19 cellular contexts compared by ENCODE assay signal in genomic region chr11:104997288-104997687, GRCh38. TPM values are rescaled to one million over a fixed set of nuclear protein-coding genes. Genes with fewer than 3 reads are reported as not detected.
DNase-seq lines count a peak whose midpoint lies in the region; ATAC-seq and TF ChIP-seq lines count a peak whose summit lies in the region.
"Had no signal": no experiment of that assay in that cellular context is flagged by ENCODE, and none has a peak within 500 bp of the region (broad histone marks: within the 10 kb centered on the region; RNA-seq: fewer than 3 reads in every experiment).

No MANE protein-coding gene starts in this region.

- intact Hi-C loops in left ventricle myocardium superior (cut with micrococcal nuclease) = no loop called here

- no peaks in the 10 kb centered on the region for H3K79me1 ChIP-seq in mesendoderm (ENCODE audit: low read length)

- H2BK120ac ChIP-seq in mesendoderm (ENCODE audit: low read depth, low read length) = no peak overlapping the region

- H3K4me1 Mint-ChIP-seq in activated CD4-positive, alpha-beta memory T cell treated with anti-CD3 and anti-CD28 coated beads, Interleukin-2, amount 10 ng/mL, durations not matched to agents 7 days and 5 days = peaks cover 8% of the 10 kb centered on the region

- no peak overlapping the region for H3K56ac ChIP-seq in mesendoderm (ENCODE audit: low read length)

- H3K18ac ChIP-seq in mesendoderm (ENCODE audit: low read length) = no peak overlapping the region

- no peak overlapping the region for H2BK15ac ChIP-seq in mesendoderm (replicated peaks; ENCODE audit: low read depth)

- H3K4me1 ChIP-seq in cardiac muscle cell (ENCODE audit: low read depth) (no peaks in the 10 kb centered on the region), mesendoderm (ENCODE audit: control insufficient read depth, low read depth, low read length) (no peaks in the 10 kb centered on the region)

- H3K27ac ChIP-seq in cardiac muscle cell = no peak overlapping the region
- H3K27ac ChIP-seq in mesendoderm (ENCODE audit: low read depth, low read length) = no peak overlapping the region
- H3K27ac ChIP-seq: KMS-11, SK-N-MC had no signal

- H3K9me3 Mint-ChIP-seq in activated CD4-positive, alpha-beta memory T cell treated with anti-CD3 and anti-CD28 coated beads, Interleukin-2, amount 10 ng/mL, durations not matched to agents 7 days and 5 days = peaks cover 3% of the 10 kb centered on the region

- H4K5ac ChIP-seq in mesendoderm (ENCODE audit: low read length) = no peak overlapping the region

- H2BK5ac ChIP-seq in mesendoderm (ENCODE audit: low read length) = no peak overlapping the region

- peak in 1 of 2 donors; percentile 67 for DNase-seq in cardiac muscle cell (ENCODE audit: low read depth in 1 of 2, low spot score in 1 of 2)
- DNase-seq in left ventricle myocardium superior = no peak
- DNase-seq in RPMI7951 (ENCODE audit: low read depth) = peak; percentile 29
- no peak for DNase-seq in epithelial cell of proximal tubule (ENCODE audit: low read depth)
- DNase-seq in mesendoderm = no peak
- DNase-seq in activated CD4-positive, alpha-beta memory T cell treated with anti-CD3 and anti-CD28 coated beads, Interleukin-2, amount 10 ng/mL, durations not matched to agents 7 days and 5 days = no peak
- DNase-seq: activated CD8-positive, alpha-beta T cell treated with anti-CD3 and anti-CD28 coated beads, Interleukin-2, amount 10 ng/mL, durations not matched to agents 7 days and 5 days; AML-193; amygdala; cortex of kidney; DMS 273 treated with DMSO at 0.1 percent for 48 hours; HCEC 1CT; NCI-H187 treated with DMSO at 0.1 percent for 48 hours; NCI-H774 had no signal

- CTCF ChIA-PET in activated CD4-positive, alpha-beta memory T cell treated with anti-CD3 and anti-CD28 coated beads, Interleukin-2, amount 10 ng/mL, durations not matched to agents 7 days and 5 days (lab: Charles Lee) = no interaction called here

- H3K4ac ChIP-seq in mesendoderm (ENCODE audit: low read depth, low read length) = no peak overlapping the region

- H2AK5ac ChIP-seq in mesendoderm (ENCODE audit: low read length) = no peak overlapping the region

- H3K79me2 ChIP-seq in mesendoderm (ENCODE audit: control insufficient read depth, insufficient read depth, low read length) = no peaks in the 10 kb centered on the region

- TF ChIP-seq CTCF in cardiac muscle cell (IDR thresholded peaks at IDR 0.05; ENCODE audit: low read depth, low read length) = peak; percentile 27
- peak; percentile 42 for TF ChIP-seq CTCF in epithelial cell of proximal tubule (conservative IDR thresholded peaks at IDR 0.05; ENCODE audit: low read depth, low read length)

- H3K36me3 Mint-ChIP-seq in activated CD4-positive, alpha-beta memory T cell treated with anti-CD3 and anti-CD28 coated beads, Interleukin-2, amount 10 ng/mL, durations not matched to agents 7 days and 5 days (ENCODE audit: low read depth) = no peaks in the 10 kb centered on the region
- H3K36me3 Mint-ChIP-seq: mesothelial cell of epicardium had no signal

- no peak overlapping the region for H3K4me2 ChIP-seq in mesendoderm (ENCODE audit: low read length)
- H3K4me2 ChIP-seq: KMS-11 had no signal

- no peak overlapping the region for H3K9ac ChIP-seq in mesendoderm (ENCODE audit: low read length)
- H3K9ac ChIP-seq: KMS-11 had no signal

- WGBS in mesendoderm (ENCODE audit: extremely low coverage, insufficient coverage, low lambda C conversion rate) = no CpG with 5 or more reads among the region's 6 CpGs

- no peak overlapping the region for H4K8ac ChIP-seq in mesendoderm (ENCODE audit: low read depth, low read length)

- H3K4me3 Mint-ChIP-seq in activated CD4-positive, alpha-beta memory T cell treated with anti-CD3 and anti-CD28 coated beads, Interleukin-2, amount 10 ng/mL, durations not matched to agents 7 days and 5 days = no peak overlapping the region
- H3K4me3 Mint-ChIP-seq: activated CD8-positive, alpha-beta T cell treated with anti-CD3 and anti-CD28 coated beads, Interleukin-2, amount 10 ng/mL, durations not matched to agents 7 days and 5 days; mesothelial cell of epicardium had no signal

- POLR2A ChIA-PET in activated CD4-positive, alpha-beta memory T cell treated with anti-CD3 and anti-CD28 coated beads, Interleukin-2, amount 10 ng/mL, durations not matched to agents 7 days and 5 days (lab: Charles Lee) = interaction anchor here (1.1 kb wide), 1 partner anchor 100 kb away, joined by 3 read pairs; no protein-coding TSS in a partner anchor

- ATAC-seq in left ventricle myocardium superior = no peak
- ATAC-seq in GM18519 (IDR thresholded peaks at IDR 0.05; ENCODE audit: low FRiP score, unreplicated experiment) = no peak
- no peak for ATAC-seq in HG03571 (IDR thresholded peaks at IDR 0.05; ENCODE audit: unreplicated experiment)
- ATAC-seq: activated CD8-positive, alpha-beta T cell treated with anti-CD3 and anti-CD28 coated beads, Interleukin-2, amount 10 ng/mL, durations not matched to agents 7 days and 5 days had no signal

- H3K4me3 ChIP-seq in cardiac muscle cell = no peak overlapping the region
- H3K4me3 ChIP-seq in epithelial cell of proximal tubule (ENCODE audit: low read depth, low read length) = no peak overlapping the region
- H3K4me3 ChIP-seq in mesendoderm (ENCODE audit: low read length) = no peak overlapping the region
- H3K4me3 ChIP-seq: SK-N-MC had no signal

- no peaks in the 10 kb centered on the region for H3K27me3 ChIP-seq in cardiac muscle cell
- H3K27me3 ChIP-seq in mesendoderm (ENCODE audit: insufficient read depth, low read length, poor library complexity) = no peaks in the 10 kb centered on the region

- H3K36me3 ChIP-seq in cardiac muscle cell = no peaks in the 10 kb centered on the region
- no peaks in the 10 kb centered on the region for H3K36me3 ChIP-seq in mesendoderm (ENCODE audit: control insufficient read depth, insufficient read depth, low read length)

- H3K23ac ChIP-seq in mesendoderm (ENCODE audit: low read length) = no peak overlapping the region

- H3K27me3 Mint-ChIP-seq in activated CD4-positive, alpha-beta memory T cell treated with anti-CD3 and anti-CD28 coated beads, Interleukin-2, amount 10 ng/mL, durations not matched to agents 7 days and 5 days = no peaks in the 10 kb centered on the region

- H3K9me3 ChIP-seq in cardiac muscle cell (ENCODE audit: low read depth) = no peaks in the 10 kb centered on the region

- H3K27ac Mint-ChIP-seq in activated CD4-positive, alpha-beta memory T cell treated with anti-CD3 and anti-CD28 coated beads, Interleukin-2, amount 10 ng/mL, durations not matched to agents 7 days and 5 days = no peak overlapping the region
- H3K27ac Mint-ChIP-seq: activated CD8-positive, alpha-beta T cell treated with anti-CD3 and anti-CD28 coated beads, Interleukin-2, amount 10 ng/mL, durations not matched to agents 7 days and 5 days; mesothelial cell of epicardium had no signal

RNA-seq across cellular contexts. Expression of gene CASP5, which starts 25.7 kb away (rescaled TPM):
- total RNA-seq in cardiac muscle cell (not detected in 2 replicates), left ventricle myocardium superior (not detected), epithelial cell of proximal tubule (not detected in 2 replicates)
- polyA plus RNA-seq in cardiac muscle cell = not detected in 2 replicates
- not detected in 2 replicates for total RNA-seq in RPMI7951 (2014; rRNA removed; shearing (Covaris generic))
- not detected for polyA plus RNA-seq in mesendoderm (2013, experiment 1 of 2)
- polyA plus RNA-seq in mesendoderm (2013, experiment 2 of 2) = not detected
- total RNA-seq in activated CD4-positive, alpha-beta memory T cell treated with anti-CD3 and anti-CD28 coated beads, Interleukin-2, amount 10 ng/mL, durations not matched to agents 7 days and 5 days = under 1 TPM in 1 of 2 experiments, not detected in 1; 0.30 TPM
- total RNA-seq: activated CD8-positive, alpha-beta T cell treated with anti-CD3 and anti-CD28 coated beads, Interleukin-2, amount 10 ng/mL, durations not matched to agents 7 days and 5 days; mesothelial cell of epicardium had no signal

RNA-seq across cellular contexts. Expression of gene CASP4, which starts 28.9 kb away (rescaled TPM):
- not detected in 2 replicates for total RNA-seq in cardiac muscle cell
- 0.78 TPM in 1 of 2 replicates, not detected in the other for polyA plus RNA-seq in cardiac muscle cell
- total RNA-seq in left ventricle myocardium superior = 12.1 TPM
- total RNA-seq in RPMI7951 (2014; rRNA removed; shearing (Covaris generic)) = 79.4 and 90.2 TPM in 2 replicates
- 27.6 and 30.4 TPM in 2 replicates for total RNA-seq in epithelial cell of proximal tubule
- polyA plus RNA-seq in mesendoderm (2013, experiment 1 of 2) = not detected
- polyA plus RNA-seq in mesendoderm (2013, experiment 2 of 2) = not detected
- 100 to 1,000 TPM; 138 TPM for total RNA-seq in activated CD4-positive, alpha-beta memory T cell treated with anti-CD3 and anti-CD28 coated beads, Interleukin-2, amount 10 ng/mL, durations not matched to agents 7 days and 5 days

RNA-seq across cellular contexts. Expression of gene CASP1, which starts 37.7 kb away (rescaled TPM):
- not detected in 2 replicates for total RNA-seq in cardiac muscle cell
- 0.12 TPM in 1 of 2 replicates, not detected in the other for polyA plus RNA-seq in cardiac muscle cell
- total RNA-seq in left ventricle myocardium superior = 11.3 TPM
- 14.8 and 16.6 TPM in 2 replicates for total RNA-seq in RPMI7951 (2014; rRNA removed; shearing (Covaris generic))
- 0.29 TPM in 1 of 2 replicates, not detected in the other for total RNA-seq in epithelial cell of proximal tubule
- polyA plus RNA-seq in mesendoderm (2013, experiment 1 of 2) = not detected
- not detected for polyA plus RNA-seq in mesendoderm (2013, experiment 2 of 2)
- total RNA-seq in activated CD4-positive, alpha-beta memory T cell treated with anti-CD3 and anti-CD28 coated beads, Interleukin-2, amount 10 ng/mL, durations not matched to agents 7 days and 5 days = 100 to 1,000 TPM; 130 to 132 TPM

RNA-seq across cellular contexts. Expression of gene CARD16, which starts 47.8 kb away (rescaled TPM):
- total RNA-seq in cardiac muscle cell (not detected in 2 replicates), left ventricle myocardium superior (10.9 TPM), epithelial cell of proximal tubule (not detected in 2 replicates)
- not detected in 2 replicates for polyA plus RNA-seq in cardiac muscle cell
- total RNA-seq in RPMI7951 (2014; rRNA removed; shearing (Covaris generic)) = 22.5 and 28.8 TPM in 2 replicates
- polyA plus RNA-seq in mesendoderm (2013, experiment 1 of 2) = not detected
- not detected for polyA plus RNA-seq in mesendoderm (2013, experiment 2 of 2)
- 100 to 1,000 TPM in 1 of 2 experiments, 10 to 100 TPM in 1; 98.1 to 101 TPM for total RNA-seq in activated CD4-positive, alpha-beta memory T cell treated with anti-CD3 and anti-CD28 coated beads, Interleukin-2, amount 10 ng/mL, durations not matched to agents 7 days and 5 days

Comparison
In these comparisons a context has a peak if more than half of its experiments do, and no peak if none do; other contexts are left out.
1. RNA of gene CASP4, which starts 28.9 kb away (total RNA-seq): 138 TPM in activated CD4-positive, alpha-beta memory T cell treated with anti-CD3 and anti-CD28 coated beads, Interleukin-2, amount 10 ng/mL, durations not matched to agents 7 days and 5 days, 79.4 to 90.2 TPM in RPMI7951, 27.6 to 30.4 TPM in epithelial cell of proximal tubule and 12.1 TPM in left ventricle myocardium superior (single experiment); not detected in cardiac muscle cell; every median in the first group is over 10 times any median in the second.